Comparison of ENCODE assay signal across 27 cellular contexts in the genomic region with DNA sequence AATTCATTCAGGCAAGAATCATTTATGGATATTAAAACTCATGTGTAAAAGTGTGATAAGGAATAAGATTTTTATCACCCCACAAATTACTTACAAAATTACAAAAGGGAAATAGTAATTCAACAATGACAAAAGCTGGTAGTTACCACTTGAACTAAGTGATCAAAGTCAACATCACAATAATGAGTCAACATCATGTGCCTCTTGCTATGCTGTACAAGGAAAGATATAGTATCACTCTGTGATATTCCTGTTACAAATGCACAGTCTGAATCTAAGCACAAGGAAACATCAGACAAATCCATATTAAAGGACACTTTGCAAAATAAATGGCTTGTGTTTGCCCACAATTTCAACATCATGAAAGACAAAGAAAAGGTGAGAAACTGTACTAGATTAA.
DNase-seq lines count a peak whose midpoint lies in the region; ATAC-seq and TF ChIP-seq lines count a peak whose summit lies in the region.
"Had no signal": no experiment of that assay in that cellular context is flagged by ENCODE, and none has a peak within 500 bp of the region (broad histone marks: within the 10 kb centered on the region; RNA-seq: fewer than 3 reads in every experiment).

No MANE protein-coding gene starts in this region.

- no TSS peak for BruUV-seq in PC-3 (replicated peaks; lab: Mats Ljungman, UMichigan)

- DNase-seq in NCI-H345 (lab: John Stamatoyannopoulos, UW), result peak; percentile 11
- DNase-seq in NCI-H345 treated with DMSO at 0.1 percent for 48 hours (lab: John Stamatoyannopoulos, UW; ENCODE audit: unreplicated experiment), result no peak
- peak; percentile 32 for DNase-seq in PC-3
- peak; percentile 36 for DNase-seq in fibroblast of mammary gland (ENCODE audit: low read depth)
- peak; percentile 30 for DNase-seq in renal cortical epithelial cell (ENCODE audit: low read depth)
- no peak for DNase-seq in adrenal gland
- no peak for DNase-seq in WTC11 (ENCODE audit: low spot score)
- no peak for DNase-seq in trophoblast cell
- DNase-seq: AML-193; Caco-2; CD4-positive, alpha-beta memory T cell; DMS 273 treated with DMSO at 0.1 percent for 48 hours; H7; NCI-H1048; NCI-H1417; NCI-H1694; NCI-H2029 treated with DMSO at 0.1 percent for 48 hours; NCI-H2171; NCI-H226; NCI-H524; NCI-H774; NK-92 treated with Interleukin-12 subunit alpha and Interleukin-12 subunit beta, amount 100 ng/mL, for 24 hours; PC-9 had no signal

- no peaks in the 10 kb centered on the region for H3K9me2 ChIP-seq in PC-3 (replicated peaks; ENCODE audit: low read length)

- peaks cover 26% of the 10 kb centered on the region for H3K9me3 Mint-ChIP-seq in WTC11

- no peak overlapping the region for H3K18ac ChIP-seq in trophoblast cell (ENCODE audit: low read length)

- ATAC-seq in PC-3 (peak; percentile 87), WTC11 (no peak)
- ATAC-seq: Right ventricle myocardium inferior had no signal

- H3K4me2 ChIP-seq in PC-3 (ENCODE audit: low read length) (no peak overlapping the region), trophoblast cell (ENCODE audit: low read length) (no peak overlapping the region)
- H3K4me2 ChIP-seq: KMS-11, PC-9 had no signal

- no peak overlapping the region for H3K9ac ChIP-seq in PC-3 (ENCODE audit: low read length)
- H3K9ac ChIP-seq in trophoblast cell (ENCODE audit: low read length), result no peak overlapping the region
- H3K9ac ChIP-seq: BLaER1 treated with 17β-estradiol and CSF1 and Interleukin-3, amounts not matched to agents 10 nM and 100 nM; KMS-11 had no signal

- no peak for TF ChIP-seq CTCF in PC-3 (conservative IDR thresholded peaks at IDR 0.05; ENCODE audit: low read depth, low read length)
- TF ChIP-seq CTCF in fibroblast of mammary gland (conservative IDR thresholded peaks at IDR 0.05; ENCODE audit: control insufficient read depth, insufficient read depth, low read depth, low read length), result no peak
- no peak for TF ChIP-seq CTCF in adrenal gland (IDR thresholded peaks at IDR 0.05)
- no peak for TF ChIP-seq CTCF in WTC11 (IDR thresholded peaks at IDR 0.05)

- no peaks in the 10 kb centered on the region for H3F3A ChIP-seq in PC-3 (ENCODE audit: low read length, unreplicated experiment)

- H3K4me1 ChIP-seq in PC-3 (ENCODE audit: insufficient read depth, low read length) (0 out of 2 replicates have a peak, but pooled peaks cover 3% of the 10 kb centered on the region), adrenal gland (replicated peaks in 1 of 2) (peaks cover 0 to 12% of the 10 kb centered on the region in 2 donors), trophoblast cell (ENCODE audit: control insufficient read depth in 1 of 2, insufficient read depth in 2 of 2, low read length in 2 of 2) (peaks cover 0 to 4% of the 10 kb centered on the region in 2 experiments)
- H3K4me1 ChIP-seq: Caco-2, SJSA1 had no signal

- no peak overlapping the region for H3K4ac ChIP-seq in trophoblast cell (ENCODE audit: low read depth, low read length)

- no peak for TF ChIP-seq POLR2A in adrenal gland (IDR thresholded peaks at IDR 0.05)

- H3K27me3 Mint-ChIP-seq in WTC11 (ENCODE audit: low read depth), result peaks cover 4% of the 10 kb centered on the region

- intact Hi-C loops in PC-3 (cut with micrococcal nuclease) (no loop called here), adrenal gland (cut with DNase I) (no loop called here)

- no peak overlapping the region for H4K12ac ChIP-seq in trophoblast cell (ENCODE audit: low read depth, low read length)

- H3K27me3 ChIP-seq in PC-3 (ENCODE audit: low read length) (no peaks in the 10 kb centered on the region), adrenal gland (no peaks in the 10 kb centered on the region), trophoblast cell (ENCODE audit: insufficient read depth, low read length) (no peaks in the 10 kb centered on the region)
- H3K27me3 ChIP-seq: BLaER1 treated with 17β-estradiol and CSF1 and Interleukin-3, amounts not matched to agents 10 nM and 100 nM; SJSA1 had no signal

- peaks cover 11% of the 10 kb centered on the region for H3K79me1 ChIP-seq in trophoblast cell (ENCODE audit: low read length)

- H3K4me3 Mint-ChIP-seq in WTC11, result no peak overlapping the region
- H3K4me3 Mint-ChIP-seq: CD4-positive, alpha-beta memory T cell had no signal

- H3K27ac Mint-ChIP-seq in WTC11, result no peak overlapping the region
- H3K27ac Mint-ChIP-seq: CD4-positive, alpha-beta memory T cell had no signal

- H2AK5ac ChIP-seq in trophoblast cell (ENCODE audit: low read length), result no peak overlapping the region

- H2BK120ac ChIP-seq in trophoblast cell (ENCODE audit: insufficient read depth, low read length, poor library complexity), result no peak overlapping the region

- no peak overlapping the region for H4K8ac ChIP-seq in trophoblast cell (ENCODE audit: low read depth, low read length)

- H3K14ac ChIP-seq in trophoblast cell (ENCODE audit: low read length), result no peak overlapping the region

- H3K9me3 ChIP-seq in PC-3 (ENCODE audit: low read length), result no peaks in the 10 kb centered on the region
- H3K9me3 ChIP-seq in adrenal gland (replicated peaks in 1 of 3), result no peaks in the 10 kb centered on the region
- peaks cover 2% of the 10 kb centered on the region for H3K9me3 ChIP-seq in trophoblast cell (ENCODE audit: insufficient read depth, low read depth, low read length)
- H3K9me3 ChIP-seq: Caco-2, SJSA1 had no signal

- no peaks in the 10 kb centered on the region for H4K20me1 ChIP-seq in PC-3 (ENCODE audit: low read length)
- H4K20me1 ChIP-seq: BLaER1 treated with 17β-estradiol and CSF1 and Interleukin-3, amounts not matched to agents 10 nM and 100 nM had no signal

- H3K23ac ChIP-seq in trophoblast cell (ENCODE audit: low read length), result no peak overlapping the region

- H3K36me3 ChIP-seq in PC-3 (ENCODE audit: low read depth, low read length), result no peaks in the 10 kb centered on the region
- H3K36me3 ChIP-seq in adrenal gland (replicated peaks in 1 of 2), result no peaks in the 10 kb centered on the region
- H3K36me3 ChIP-seq in trophoblast cell (ENCODE audit: control insufficient read depth in 1 of 2, insufficient read depth in 2 of 2, low read length in 2 of 2), result no peaks in the 10 kb centered on the region
- H3K36me3 ChIP-seq: BLaER1 treated with 17β-estradiol and CSF1 and Interleukin-3, amounts not matched to agents 10 nM and 100 nM; SJSA1 had no signal

- CTCF ChIA-PET in PC-3 (lab: Charles Lee), result no interaction called here
- CTCF ChIA-PET in WTC11 (lab: Charles Lee), result no interaction called here

- H2BK5ac ChIP-seq in trophoblast cell (ENCODE audit: low read depth, low read length, poor library complexity), result no peak overlapping the region

- no peak overlapping the region for H3K4me3 ChIP-seq in PC-3 (ENCODE audit: low read length)
- no peak overlapping the region for H3K4me3 ChIP-seq in fibroblast of mammary gland (ENCODE audit: control insufficient read depth, low read depth, low read length)
- no peak overlapping the region for H3K4me3 ChIP-seq in adrenal gland
- no peak overlapping the region for H3K4me3 ChIP-seq in trophoblast cell (ENCODE audit: low read depth, low read length)
- H3K4me3 ChIP-seq: BLaER1 treated with 17β-estradiol and CSF1 and Interleukin-3, amounts not matched to agents 10 nM and 100 nM; PC-9; SJSA1 had no signal

- H3K27ac ChIP-seq in PC-3 (ENCODE audit: low read length), result no peak overlapping the region
- H3K27ac ChIP-seq in adrenal gland, result no peak overlapping the region
- H3K27ac ChIP-seq in trophoblast cell (ENCODE audit: low read depth, low read length), result no peak overlapping the region
- H3K27ac ChIP-seq: BLaER1 treated with 17β-estradiol and CSF1 and Interleukin-3, amounts not matched to agents 10 nM and 100 nM; KMS-11; PC-9; SJSA1 had no signal

- H2AFZ ChIP-seq in PC-3 (ENCODE audit: low read length) (no peak overlapping the region), trophoblast cell (ENCODE audit: insufficient read depth, low read length, poor library complexity) (no peak overlapping the region)
- H2AFZ ChIP-seq: PC-9 had no signal

- H2BK12ac ChIP-seq in trophoblast cell (ENCODE audit: low read length), result no peak overlapping the region

- POLR2A ChIA-PET in PC-3 (lab: Charles Lee; ENCODE audit: unreplicated experiment), result no interaction called here
- POLR2A ChIA-PET in WTC11 (lab: Charles Lee), result no interaction called here

- H3K79me2 ChIP-seq in PC-3 (ENCODE audit: low read length) (no peaks in the 10 kb centered on the region), trophoblast cell (ENCODE audit: control insufficient read depth, insufficient read depth, low read length, poor library complexity) (no peaks in the 10 kb centered on the region)

- H4K91ac ChIP-seq in trophoblast cell (ENCODE audit: low read depth, low read length), result no peak overlapping the region

- peaks cover 17% of the 10 kb centered on the region for H3K36me3 Mint-ChIP-seq in WTC11
- H3K36me3 Mint-ChIP-seq: CD4-positive, alpha-beta memory T cell had no signal

- H3K4me1 Mint-ChIP-seq in WTC11, result peaks cover 49% of the 10 kb centered on the region

TF ChIP-seq in WTC11, 78 proteins besides CTCF, POLR2A, EP300 and RAD21 (continues in another document):
- no peak for TF ChIP-seq OVOL2 (CRISPR knock-in tag; IDR thresholded peaks at IDR 0.05; ENCODE audit: borderline replicate concordance)
- TF ChIP-seq ELF4 (CRISPR knock-in tag; IDR thresholded peaks at IDR 0.05; ENCODE audit: low read depth), result no peak
- no peak for TF ChIP-seq CBFB (CRISPR knock-in tag; IDR thresholded peaks at IDR 0.05; ENCODE audit: low read depth)
- TF ChIP-seq HMGA2 (CRISPR knock-in tag; IDR thresholded peaks at IDR 0.05), result no peak
- TF ChIP-seq GRHL2 (CRISPR knock-in tag; IDR thresholded peaks at IDR 0.05; ENCODE audit: insufficient replicate concordance, severe bottlenecking), result no peak
- TF ChIP-seq JUN (CRISPR knock-in tag; IDR thresholded peaks at IDR 0.05), result no peak
- no peak for TF ChIP-seq MYBL2 (CRISPR knock-in tag; IDR thresholded peaks at IDR 0.05)
- TF ChIP-seq RELA (CRISPR knock-in tag; IDR thresholded peaks at IDR 0.05; ENCODE audit: borderline replicate concordance), result no peak
- no peak for TF ChIP-seq ZNF121 (CRISPR knock-in tag; IDR thresholded peaks at IDR 0.05)
- TF ChIP-seq NR3C1 (CRISPR knock-in tag; conservative IDR thresholded peaks at IDR 0.05; ENCODE audit: low read depth), result no peak
- TF ChIP-seq, protein P1, sequence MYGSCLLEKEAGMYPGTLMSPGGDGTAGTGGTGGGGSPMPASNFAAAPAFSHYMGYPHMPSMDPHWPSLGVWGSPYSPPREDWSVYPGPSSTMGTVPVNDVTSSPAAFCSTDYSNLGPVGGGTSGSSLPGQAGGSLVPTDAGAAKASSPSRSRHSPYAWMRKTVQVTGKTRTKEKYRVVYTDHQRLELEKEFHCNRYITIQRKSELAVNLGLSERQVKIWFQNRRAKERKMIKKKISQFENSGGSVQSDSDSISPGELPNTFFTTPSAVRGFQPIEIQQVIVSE (CRISPR knock-in tag; IDR thresholded peaks at IDR 0.05; ENCODE audit: borderline replicate concordance), result no peak

Comparison
In these comparisons a context has a peak if more than half of its experiments do, and no peak if none do; other contexts are left out.
1. DNase-seq: peak in NCI-H345 (single experiment), PC-3 (single experiment), fibroblast of mammary gland (single experiment) and renal cortical epithelial cell (single experiment); none in NCI-H345 treated with DMSO at 0.1 percent for 48 hours (single experiment), adrenal gland (0 of 7), WTC11 (single experiment) and trophoblast cell (0 of 2).